Comparison of ENCODE assay signal across 11 cellular contexts in the genomic region with DNA sequence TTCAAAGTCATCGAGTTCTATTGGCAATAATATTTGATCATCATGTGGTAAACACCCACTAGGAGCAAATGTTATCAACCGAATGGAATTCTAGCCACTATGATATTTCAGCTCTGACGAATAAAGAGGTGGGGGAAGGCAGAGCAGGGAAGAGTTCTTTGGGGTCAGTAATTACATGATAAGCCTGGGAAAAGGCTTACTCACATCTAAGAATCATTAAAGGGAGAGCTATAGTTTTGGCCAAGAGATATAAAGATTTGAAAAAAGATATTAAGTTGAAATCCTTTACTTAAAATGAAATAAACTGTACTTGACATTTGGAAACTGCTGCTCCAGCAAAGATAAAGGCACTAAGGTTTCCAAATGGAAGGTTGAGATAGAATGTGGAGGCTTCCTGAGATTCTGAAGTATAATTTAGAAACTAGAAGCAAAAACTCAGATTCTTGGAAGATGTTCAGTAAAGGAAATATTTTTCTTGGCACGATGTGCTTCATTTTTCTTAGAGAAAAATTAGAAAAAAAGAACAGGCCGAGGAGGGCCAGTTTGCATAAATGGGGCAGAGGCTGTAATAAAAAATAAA.
DNase-seq lines count a peak whose midpoint lies in the region; ATAC-seq, FAIRE-seq and TF ChIP-seq lines count a peak whose summit lies in the region.
"Had no signal": no experiment of that assay in that cellular context is flagged by ENCODE, and none has a peak within 500 bp of the region (broad histone marks: within the 10 kb centered on the region; RNA-seq: fewer than 3 reads in every experiment).

No MANE protein-coding gene starts in this region.

- TF ChIP-seq POLR2A in GM12892 (IDR thresholded peaks at IDR 0.05; ENCODE audit: low read depth, low read length), result no peak

- peak; percentile 75 for DNase-seq in LHCN-M2 (ENCODE audit: low read depth)
- DNase-seq in choroid plexus epithelial cell (ENCODE audit: low read depth), result peak; percentile 74
- DNase-seq in kidney glomerular epithelial cell (lab: John Stamatoyannopoulos, UW), result peak; percentile 67
- DNase-seq in superior temporal gyrus (ENCODE audit: extremely low spot score), result peak; percentile 38
- DNase-seq in NCI-H748 (lab: John Stamatoyannopoulos, UW; ENCODE audit: unreplicated experiment), result no peak
- no peak for DNase-seq in GM12892 (ENCODE audit: insufficient read length)
- DNase-seq in cerebellar nuclear complex (lab: John Stamatoyannopoulos, UW), result no peak
- DNase-seq: NCI-H1694; stimulated activated naive CD4-positive, alpha-beta T cell treated with Interleukin-2 at 50 U/mL for 16 hours; T1000 had no signal

- TF ChIP-seq CTCF in choroid plexus epithelial cell (conservative IDR thresholded peaks at IDR 0.05; ENCODE audit: low read depth, low read length), result no peak

- no peak overlapping the region for H3K4me3 ChIP-seq in choroid plexus epithelial cell (ENCODE audit: low read depth, low read length)

- FAIRE-seq in GM12892 (lab: Jason Lieb, UNC), result no peak

- no peak for ATAC-seq in GM19023 (IDR thresholded peaks at IDR 0.05; ENCODE audit: unreplicated experiment)

Comparison
In these comparisons a context has a peak if more than half of its experiments do, and no peak if none do; other contexts are left out.
1. DNase-seq: peak in LHCN-M2 (single experiment), choroid plexus epithelial cell (single experiment), kidney glomerular epithelial cell (single experiment) and superior temporal gyrus (single experiment); none in NCI-H748 (single experiment), GM12892 (single experiment) and cerebellar nuclear complex (0 of 2).